In the genomic region with DNA sequence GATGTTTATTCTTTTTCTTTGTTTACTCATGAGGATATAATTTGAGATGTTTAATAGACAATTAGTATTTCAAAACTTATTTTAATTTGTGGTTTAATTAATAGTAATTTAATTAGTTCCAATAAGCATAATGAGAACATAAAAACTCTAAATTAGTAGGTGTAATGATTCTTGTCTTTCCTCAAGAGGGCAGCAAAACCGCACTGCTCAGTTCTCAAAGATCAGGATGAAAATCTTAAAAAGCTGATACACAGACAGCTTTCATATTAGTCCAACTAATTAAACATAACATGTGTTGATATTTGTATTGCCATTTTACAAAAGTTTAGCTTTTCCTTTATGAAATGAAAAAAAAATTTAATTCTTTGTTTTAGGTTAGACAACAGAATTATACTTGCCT, we compare ENCODE assay signal across 8 cellular contexts.
DNase-seq lines count a peak whose midpoint lies in the region; ATAC-seq, FAIRE-seq and TF ChIP-seq lines count a peak whose summit lies in the region.

No MANE protein-coding gene starts in this region.

- H3K9ac ChIP-seq in endothelial cell of umbilical vein (replicated peaks; ENCODE audit: extremely low read depth, insufficient read depth, low read length) = no peak overlapping the region

- FAIRE-seq in endothelial cell of umbilical vein (lab: Jason Lieb, UNC) = no peak

- CTCF ChIA-PET in endothelial cell of umbilical vein (lab: Charles Lee) = interaction anchor here (0.5 to 3.3 kb wide), 21 partner anchors 9 to 442 kb away, joined by 3 to 27 read pairs (median 4); no protein-coding TSS in a partner anchor

- no peaks in the 10 kb centered on the region for H3K9me1 ChIP-seq in endothelial cell of umbilical vein (replicated peaks; ENCODE audit: control insufficient read depth, extremely low read depth, insufficient read depth, low read length)

- H3K9me3 ChIP-seq in endothelial cell of umbilical vein (replicated peaks; ENCODE audit: control insufficient read depth, insufficient read depth, low read length) = no peaks in the 10 kb centered on the region
- peaks cover 0 to 2% (median under 1%) of the 10 kb centered on the region in 4 donors for H3K9me3 ChIP-seq in stomach

- TF ChIP-seq CTCF in endothelial cell of umbilical vein (IDR thresholded peaks at IDR 0.05; ENCODE audit: extremely low read depth in 1 of 2, insufficient read depth in 1 of 2, low read depth in 1 of 2, low read length in 2 of 2) (peak; percentile 16 to 24), stomach (IDR thresholded peaks at IDR 0.05) (peak in 1 of 7 experiments; percentile 6)

- no TSS peak for BruUV-seq in endothelial cell of umbilical vein (replicated peaks; lab: Mats Ljungman, UMichigan)

- intact Hi-C loops in endothelial cell of umbilical vein (cut with micrococcal nuclease) (loop anchor here (1.0 to 5.0 kb wide), 3 partner anchors 247 to 341 kb away; no protein-coding TSS in a partner anchor), stomach (cut with DNase I; ENCODE audit: low total_unique reads) (no loop called here)

- no peak overlapping the region for H2AFZ ChIP-seq in endothelial cell of umbilical vein (ENCODE audit: low read depth, low read length)

- TF ChIP-seq POLR2A in endothelial cell of umbilical vein (IDR thresholded peaks at IDR 0.05; ENCODE audit: low read depth, low read length) (no peak), stomach (IDR thresholded peaks at IDR 0.05) (no peak)

- no peak for ATAC-seq in GM21367 (IDR thresholded peaks at IDR 0.05; ENCODE audit: unreplicated experiment)

- DNase-seq in NCI-H2107 treated with DMSO at 0.1 percent for 48 hours (lab: John Stamatoyannopoulos, UW; ENCODE audit: unreplicated experiment) (peak; percentile 23), NCI-H2107 (lab: John Stamatoyannopoulos, UW) (no peak), NCI-H82 (lab: John Stamatoyannopoulos, UW) (peak; percentile 66), endothelial cell of umbilical vein (ENCODE audit: low read depth, low spot score) (peak; percentile 17), smooth muscle cell of the brain vasculature (ENCODE audit: low read depth, low spot score) (peak; percentile 20), stomach (no peak)
- DNase-seq in effector CD8-positive, alpha-beta T cell (lab: John Stamatoyannopoulos, UW) = no peak

- no peak for TF ChIP-seq EP300 in stomach (IDR thresholded peaks at IDR 0.05)

- H3K27ac ChIP-seq in endothelial cell of umbilical vein (ENCODE audit: insufficient read depth, low read depth, low read length) (no peak overlapping the region), stomach (no peak overlapping the region)

- no peaks in the 10 kb centered on the region for H3K79me2 ChIP-seq in endothelial cell of umbilical vein (ENCODE audit: control insufficient read depth, insufficient read depth, low read length)

- dilution Hi-C loops in endothelial cell of umbilical vein (cut with MboI; ENCODE audit: extremely low pct_ligation_motif_present, low sequenced_read_pairs) = no loop called here

- no peaks in the 10 kb centered on the region for H3K4me1 ChIP-seq in endothelial cell of umbilical vein (ENCODE audit: control insufficient read depth, extremely low read depth, insufficient read depth, low read length)
- H3K4me1 ChIP-seq in stomach = no peaks in the 10 kb centered on the region

- no peak overlapping the region for H3K4me2 ChIP-seq in endothelial cell of umbilical vein (ENCODE audit: insufficient read depth, low read length)

- H3K4me3 ChIP-seq in endothelial cell of umbilical vein (replicated peaks in 1 of 3; ENCODE audit: insufficient read depth in 1 of 3, low read depth in 1 of 3, low read length in 3 of 3) = no peak overlapping the region
- H3K4me3 ChIP-seq in stomach = no peak overlapping the region

- H4K20me1 ChIP-seq in endothelial cell of umbilical vein (replicated peaks; ENCODE audit: control insufficient read depth, extremely low read depth, insufficient read depth, low read length) = no peaks in the 10 kb centered on the region

- H3K36me3 ChIP-seq in endothelial cell of umbilical vein (ENCODE audit: control insufficient read depth in 2 of 2, extremely low read depth in 1 of 2, insufficient read depth in 2 of 2, low read length in 2 of 2) = no peaks in the 10 kb centered on the region
- H3K36me3 ChIP-seq in stomach = no peaks in the 10 kb centered on the region

- no peaks in the 10 kb centered on the region for H3K27me3 ChIP-seq in endothelial cell of umbilical vein (ENCODE audit: control insufficient read depth in 2 of 2, insufficient read depth in 2 of 2, low read length in 2 of 2)
- H3K27me3 ChIP-seq in stomach = no peaks in the 10 kb centered on the region

- POLR2A ChIA-PET in endothelial cell of umbilical vein (lab: Charles Lee) = no interaction called here

- 21 to 31% (median 27%) methylated on average over 1 of the region's 1 CpG for WGBS in stomach, 5 donors

TF ChIP-seq in endothelial cell of umbilical vein, 7 proteins besides CTCF, POLR2A, EP300 and RAD21:
- TF ChIP-seq FOS (IDR thresholded peaks at IDR 0.05; ENCODE audit: borderline replicate concordance, insufficient read depth, low read length) (no peak), POLR2AphosphoS5 (IDR thresholded peaks at IDR 0.05; ENCODE audit: insufficient read depth, low read depth, low read length) (no peak), EZH2 (IDR thresholded peaks at IDR 0.05; ENCODE audit: borderline replicate concordance, low read depth, low read length, severe bottlenecking) (no peak), JUN (IDR thresholded peaks at IDR 0.05; ENCODE audit: borderline replicate concordance, insufficient read depth, insufficient read length, low read depth) (no peak), GATA2 (IDR thresholded peaks at IDR 0.05; ENCODE audit: insufficient read depth, insufficient read length, low read depth, low read length) (no peak), MYC (IDR thresholded peaks at IDR 0.05; ENCODE audit: low read depth, low read length) (no peak)
- TF ChIP-seq, protein P1, sequence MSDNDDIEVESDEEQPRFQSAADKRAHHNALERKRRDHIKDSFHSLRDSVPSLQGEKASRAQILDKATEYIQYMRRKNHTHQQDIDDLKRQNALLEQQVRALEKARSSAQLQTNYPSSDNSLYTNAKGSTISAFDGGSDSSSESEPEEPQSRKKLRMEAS (IDR thresholded peaks at IDR 0.05; ENCODE audit: insufficient read depth, insufficient read length) = no peak

Comparison
In these comparisons a context has a peak if more than half of its experiments do, and no peak if none do; other contexts are left out.
1. DNase-seq: peak in NCI-H2107 treated with DMSO at 0.1 percent for 48 hours (single experiment), NCI-H82 (single experiment), endothelial cell of umbilical vein (single experiment) and smooth muscle cell of the brain vasculature (single experiment); none in NCI-H2107 (single experiment), stomach (single experiment) and effector CD8-positive, alpha-beta T cell (single experiment).